ENCODE assay signal across 8 cellular contexts in genomic region chr10:86755740-86756510, GRCh38. TPM values are rescaled to one million over a fixed set of nuclear protein-coding genes. Genes with fewer than 3 reads are reported as not detected.
DNase-seq lines count a peak whose midpoint lies in the region; ATAC-seq, FAIRE-seq and TF ChIP-seq lines count a peak whose summit lies in the region.

No MANE protein-coding gene starts in this region.

- intact Hi-C loops in right cardiac atrium (cut with DNase I) (loop anchor here in 2 of 4 donors (5.0 to 10.0 kb wide), 2 partner anchors 141 to 149 kb away; no protein-coding TSS in a partner anchor), psoas muscle (cut with DNase I) (loop anchor here in 1 of 2 donors (5.0 kb wide), 1 partner anchor 44 kb away; no protein-coding TSS in a partner anchor)

- peak; percentile 96 for DNase-seq in GM13977 (ENCODE audit: low spot score)
- peak; percentile 89 to 92 (median 91) for DNase-seq in NCI-H1417 (lab: John Stamatoyannopoulos, UW)
- peak; percentile 84 to 90 (median 88) for DNase-seq in T-helper 17 cell
- DNase-seq in right cardiac atrium, result peak; percentile 85 to 93 (median 92)
- peak; percentile 93 for DNase-seq in psoas muscle
- DNase-seq in urothelium cell line (ENCODE audit: low spot score), result peak; percentile 94

- peaks cover 11% of the 10 kb centered on the region for H3K27me3 Mint-ChIP-seq in T-helper 17 cell

- no peak for FAIRE-seq in urothelium cell line (lab: Jason Lieb, UNC)

- H3K4me1 ChIP-seq in right cardiac atrium (ENCODE audit: control insufficient read depth, insufficient read depth, low read length) (peaks cover 3% of the 10 kb centered on the region), psoas muscle (peaks cover 44% of the 10 kb centered on the region)

- WGBS in right cardiac atrium, result under 1% methylated on average over 86 of the region's 89 CpGs
- WGBS in psoas muscle, 3 donors, result 0 to 1% (median 0%) methylated on average over 49 to 89 of the region's 89 CpGs

- H3K4me1 Mint-ChIP-seq in T-helper 17 cell, result peaks cover 32% of the 10 kb centered on the region

- H3K27me3 ChIP-seq in right cardiac atrium (ENCODE audit: control insufficient read depth, insufficient read depth), result no peaks in the 10 kb centered on the region
- no peaks in the 10 kb centered on the region for H3K27me3 ChIP-seq in psoas muscle (ENCODE audit: insufficient read depth in 3 of 3, low read length in 2 of 3)

- H3K36me3 ChIP-seq in psoas muscle (ENCODE audit: insufficient read depth in 1 of 2, low read depth in 1 of 2), result no peaks in the 10 kb centered on the region

- ATAC-seq in HG02763 (IDR thresholded peaks at IDR 0.05; ENCODE audit: unreplicated experiment) (peak; percentile 84), T-helper 17 cell (peak; percentile 95), right cardiac atrium (peak; percentile 90), psoas muscle (peak; percentile 83 to 88 (median 86))

- H3K27ac ChIP-seq in angular gyrus (ENCODE audit: low read depth, low read length) (peak overlapping the region; percentile 92), right cardiac atrium (ENCODE audit: low read length) (peak overlapping the region; percentile 86), psoas muscle (peak overlapping the region; percentile 100)

- peaks cover 2% of the 10 kb centered on the region for H3K36me3 Mint-ChIP-seq in T-helper 17 cell (ENCODE audit: low read depth)

- no peak for TF ChIP-seq CTCF in GM13977 (IDR thresholded peaks at IDR 0.05; ENCODE audit: extremely low read depth, insufficient read depth, missing control alignments)
- no peak for TF ChIP-seq CTCF in psoas muscle (IDR thresholded peaks at IDR 0.05)

- H3K4me3 ChIP-seq in right cardiac atrium (ENCODE audit: low read length), result peak overlapping the region; percentile 70
- peak overlapping the region; percentile 92 for H3K4me3 ChIP-seq in psoas muscle

- peak overlapping the region; percentile 85 for H3K27ac Mint-ChIP-seq in T-helper 17 cell

- no peaks in the 10 kb centered on the region for H3K9me3 ChIP-seq in T-helper 17 cell (ENCODE audit: control insufficient read depth, low read length, poor library complexity, severe bottlenecking)
- H3K9me3 ChIP-seq in right cardiac atrium (ENCODE audit: control insufficient read depth, low read length), result no peaks in the 10 kb centered on the region
- no peaks in the 10 kb centered on the region for H3K9me3 ChIP-seq in psoas muscle

- in situ Hi-C loops in GM13977 (cut with MboI; ENCODE audit: low pct_unique_long_range_greater_than_20kb, low sequenced_read_pairs, unreplicated experiment), result no loop called here

- peak overlapping the region; percentile 90 for H3K4me3 Mint-ChIP-seq in T-helper 17 cell

RNA-seq across cellular contexts. Expression of gene BMPR1A, which starts 0.5 kb away (rescaled TPM):
- total RNA-seq in T-helper 17 cell, result 10 to 100 TPM in 1 of 2 donors, 1 to 10 TPM in 1; 7.6 to 14.8 TPM
- 10 to 100 TPM; 60.4 to 92.0 (median 65.6) TPM for total RNA-seq in right cardiac atrium
- 10.8 TPM for polyA plus RNA-seq in right cardiac atrium
- 10 to 100 TPM; 12.0 to 30.0 (median 26.2) TPM for total RNA-seq in psoas muscle
- 10 to 100 TPM in 1 of 3 donors, 1 to 10 TPM in 2; 4.6 to 22.7 (median 6.0) TPM for polyA plus RNA-seq in psoas muscle

Comparison
In these comparisons a context has a peak if more than half of its experiments do, and no peak if none do; other contexts are left out.
1. Peak in every context shown above with its lines: DNase-seq, ATAC-seq, H3K4me3 ChIP-seq and H3K27ac ChIP-seq.